Comparison of ENCODE assay signal across 8 cellular contexts in genomic region chr1:32703479-32704291, GRCh38. TPM values are rescaled to one million over a fixed set of nuclear protein-coding genes. Genes with fewer than 3 reads are reported as not detected.
DNase-seq lines count a peak whose midpoint lies in the region; ATAC-seq and TF ChIP-seq lines count a peak whose summit lies in the region.

No MANE protein-coding gene starts in this region.

- DNase-seq in Calu3, result no peak
- DNase-seq in SJCRH30, result peak; percentile 69 to 77
- peak; percentile 97 for DNase-seq in fibroblast of peridontal ligament (ENCODE audit: extremely low read depth)
- DNase-seq in osteoblast (ENCODE audit: insufficient read length, low spot score, missing footprints), result peak; percentile 98
- DNase-seq in RPMI8226, result no peak

- no peaks in the 10 kb centered on the region for H3K27me3 Mint-ChIP-seq in Calu3 (ENCODE audit: unreplicated experiment)

- CTCF ChIA-PET in Calu3 (lab: Charles Lee), result interaction anchor here (0.6 kb wide), 2 partner anchors 9 to 207 kb away, joined by 3 to 6 read pairs; no protein-coding TSS in a partner anchor

- TF ChIP-seq CTCF in Calu3 (IDR thresholded peaks at IDR 0.05; ENCODE audit: unreplicated experiment) (no peak), osteoblast (IDR thresholded peaks at IDR 0.05; ENCODE audit: extremely low read depth, low read depth, low read length) (no peak)

- peaks cover 11% of the 10 kb centered on the region for H3K4me1 Mint-ChIP-seq in Calu3 (ENCODE audit: low read depth, unreplicated experiment)

- ATAC-seq in GM18909 (IDR thresholded peaks at IDR 0.05; ENCODE audit: poor library complexity, unreplicated experiment) (no peak), HG02981 (IDR thresholded peaks at IDR 0.05; ENCODE audit: unreplicated experiment) (no peak), GM19397 (IDR thresholded peaks at IDR 0.05; ENCODE audit: unreplicated experiment) (no peak)

- H3K27me3 ChIP-seq in SJCRH30, result no peaks in the 10 kb centered on the region
- no peaks in the 10 kb centered on the region for H3K27me3 ChIP-seq in osteoblast (ENCODE audit: insufficient read depth, low read length)

- H3K4me1 ChIP-seq in SJCRH30 (peaks cover 17% of the 10 kb centered on the region; the same call in 1 of the 2 replicates), osteoblast (ENCODE audit: insufficient read depth, low read length) (peaks cover 41% of the 10 kb centered on the region)

- H2AFZ ChIP-seq in osteoblast (ENCODE audit: low read length), result peak overlapping the region; percentile 74

- H3K4me3 ChIP-seq in SJCRH30 (peak overlapping the region; percentile 67), osteoblast (ENCODE audit: insufficient read depth, low read length) (peak overlapping the region; percentile 76)

- H3K4me2 ChIP-seq in osteoblast (ENCODE audit: insufficient read depth, low read length), result peak overlapping the region; percentile 92

- H3K27ac Mint-ChIP-seq in Calu3 (ENCODE audit: unreplicated experiment), result no peak overlapping the region

- H3K36me3 ChIP-seq in SJCRH30 (no peaks in the 10 kb centered on the region), osteoblast (ENCODE audit: insufficient read depth, low read length) (peaks cover 4% of the 10 kb centered on the region)

- peak overlapping the region; percentile 82 for H3K27ac ChIP-seq in SJCRH30
- peak overlapping the region; percentile 97 for H3K27ac ChIP-seq in osteoblast (ENCODE audit: low read depth, low read length)

- peak overlapping the region; percentile 42 for H3K4me3 Mint-ChIP-seq in Calu3 (ENCODE audit: low read depth, unreplicated experiment)

- H3K36me3 Mint-ChIP-seq in Calu3 (ENCODE audit: insufficient read depth, unreplicated experiment), result peaks cover 12% of the 10 kb centered on the region

- peaks cover 18% of the 10 kb centered on the region for H4K20me1 ChIP-seq in osteoblast (ENCODE audit: insufficient read depth, low read length)

- H3K9me3 ChIP-seq in SJCRH30 (replicated peaks), result no peaks in the 10 kb centered on the region
- no peaks in the 10 kb centered on the region for H3K9me3 ChIP-seq in osteoblast (ENCODE audit: low read depth, low read length)

- intact Hi-C loops in Calu3 (cut with micrococcal nuclease; ENCODE audit: unreplicated experiment), result no loop called here

- no TSS peak for BruUV-seq in Calu3 (replicated peaks; lab: Mats Ljungman, UMichigan)

- peaks cover 42% of the 10 kb centered on the region for H3K79me2 ChIP-seq in osteoblast (ENCODE audit: insufficient read depth, low read length)

- H3K9me3 Mint-ChIP-seq in Calu3 (ENCODE audit: low read depth, unreplicated experiment), result no peaks in the 10 kb centered on the region

RNA-seq across cellular contexts. Expression of gene SYNC, which starts 1.1 kb away (rescaled TPM):
- total RNA-seq in Calu3 (2022) (0.19 and 0.51 TPM in 2 replicates), osteoblast (129 and 139 TPM in 2 replicates)
- 1.1 and 1.6 TPM in 2 replicates for total RNA-seq in SJCRH30 (2014; rRNA removed; shearing (Covaris generic))

RNA-seq across cellular contexts. Expression of gene RBBP4, which starts 52.7 kb away (rescaled TPM):
- total RNA-seq in Calu3 (2022) (232 and 242 TPM in 2 replicates), osteoblast (111 and 112 TPM in 2 replicates)
- total RNA-seq in SJCRH30 (2014; rRNA removed; shearing (Covaris generic)), result 395 and 437 TPM in 2 replicates

RNA-seq across cellular contexts. Expression of gene ZBTB8OS, which starts 53.3 kb away (rescaled TPM):
- total RNA-seq in Calu3 (2022), result 48.3 and 51.6 TPM in 2 replicates
- total RNA-seq in SJCRH30 (2014; rRNA removed; shearing (Covaris generic)), result 55.7 and 73.9 TPM in 2 replicates
- 27.1 and 37.3 TPM in 2 replicates for total RNA-seq in osteoblast

Comparison
In these comparisons a context has a peak if more than half of its experiments do, and no peak if none do; other contexts are left out.
1. DNase-seq: peak in SJCRH30 (2 of 2), fibroblast of peridontal ligament (single experiment) and osteoblast (single experiment); none in Calu3 (single experiment) and RPMI8226 (single experiment).
2. RNA of gene SYNC, which starts 1.1 kb away (total RNA-seq): 129 to 139 TPM in osteoblast; 1.1 to 1.6 TPM in SJCRH30 and 0.19 to 0.51 TPM in Calu3; every median in the first group is over 10 times any median in the second.